In the genomic region with DNA sequence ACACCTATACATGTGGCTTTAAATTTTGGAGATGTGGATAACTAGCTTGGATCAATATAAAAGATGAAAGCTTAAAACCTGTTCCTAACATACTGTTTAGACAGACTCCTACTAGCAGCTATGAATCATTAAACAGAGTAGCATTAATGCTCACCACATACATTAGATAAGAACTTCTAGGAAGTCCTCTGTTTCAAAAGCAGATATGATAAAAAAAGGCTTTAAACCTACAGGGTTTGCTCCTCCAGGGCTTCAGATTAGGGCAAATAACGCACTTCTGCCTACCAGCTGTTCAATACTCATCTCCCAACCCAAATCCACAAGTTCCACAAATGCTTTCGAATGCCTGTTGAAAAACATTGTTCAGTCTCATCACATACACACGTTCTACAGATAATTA, we compare ENCODE assay signal across 8 cellular contexts. TPM values are rescaled to one million over a fixed set of nuclear protein-coding genes. Genes with fewer than 3 reads are reported as not detected.
DNase-seq lines count a peak whose midpoint lies in the region; ATAC-seq, FAIRE-seq and TF ChIP-seq lines count a peak whose summit lies in the region.

No MANE protein-coding gene starts in this region.

- H3K4me1 ChIP-seq in PC-9 (replicated peaks; ENCODE audit: insufficient read depth) (peaks cover 38% of the 10 kb centered on the region), endothelial cell of umbilical vein (ENCODE audit: control insufficient read depth, extremely low read depth, insufficient read depth, low read length) (peaks cover 12% of the 10 kb centered on the region)

- peaks cover 11% of the 10 kb centered on the region for H3K4me1 Mint-ChIP-seq in osteocyte (ENCODE audit: unreplicated experiment)

- H3K36me3 Mint-ChIP-seq in osteocyte (ENCODE audit: unreplicated experiment), result peaks cover 2% of the 10 kb centered on the region

- peak overlapping the region; percentile 77 for H3K4me3 ChIP-seq in PC-9
- peak overlapping the region in 2 of 3 experiments; percentile 52 to 66 for H3K4me3 ChIP-seq in endothelial cell of umbilical vein (replicated peaks in 1 of 3; ENCODE audit: insufficient read depth in 1 of 3, low read depth in 1 of 3, low read length in 3 of 3)

- peak overlapping the region; percentile 56 for H3K27ac Mint-ChIP-seq in osteocyte (ENCODE audit: unreplicated experiment)

- H2AFZ ChIP-seq in PC-9 (peak overlapping the region; percentile 90), endothelial cell of umbilical vein (ENCODE audit: low read depth, low read length) (no peak overlapping the region)

- H3K4me2 ChIP-seq in PC-9 (peak overlapping the region; percentile 87), endothelial cell of umbilical vein (ENCODE audit: insufficient read depth, low read length) (peak overlapping the region; percentile 90)

- dilution Hi-C loops in endothelial cell of umbilical vein (cut with MboI; ENCODE audit: extremely low pct_ligation_motif_present, low sequenced_read_pairs), result no loop called here

- H3K27ac ChIP-seq in PC-9 (peak overlapping the region; percentile 24; the same call in 1 of the 2 replicates), endothelial cell of umbilical vein (ENCODE audit: insufficient read depth, low read depth, low read length) (no peak overlapping the region)

- H3K9ac ChIP-seq in endothelial cell of umbilical vein (replicated peaks; ENCODE audit: extremely low read depth, insufficient read depth, low read length), result peak overlapping the region; percentile 92

- no peaks in the 10 kb centered on the region for H3K9me3 ChIP-seq in PC-9 (ENCODE audit: insufficient read depth, low read depth)
- no peaks in the 10 kb centered on the region for H3K9me3 ChIP-seq in endothelial cell of umbilical vein (replicated peaks; ENCODE audit: control insufficient read depth, insufficient read depth, low read length)

- TF ChIP-seq POLR2A in GM12892 (IDR thresholded peaks at IDR 0.05; ENCODE audit: low read depth, low read length), result no peak
- TF ChIP-seq POLR2A in endothelial cell of umbilical vein (IDR thresholded peaks at IDR 0.05; ENCODE audit: low read depth, low read length), result no peak

- no peaks in the 10 kb centered on the region for H3K9me1 ChIP-seq in endothelial cell of umbilical vein (replicated peaks; ENCODE audit: control insufficient read depth, extremely low read depth, insufficient read depth, low read length)

- POLR2A ChIA-PET in PC-9 (lab: Charles Lee; ENCODE audit: unreplicated experiment), result no interaction called here
- POLR2A ChIA-PET in endothelial cell of umbilical vein (lab: Charles Lee), result interaction anchor here (0.7 kb wide), 1 partner anchor 36 kb away, joined by 3 read pairs; no protein-coding TSS in a partner anchor

- H4K20me1 ChIP-seq in PC-9 (ENCODE audit: insufficient read depth) (peaks cover 37% of the 10 kb centered on the region; the same call in 1 of the 2 replicates), endothelial cell of umbilical vein (replicated peaks; ENCODE audit: control insufficient read depth, extremely low read depth, insufficient read depth, low read length) (peaks cover 4% of the 10 kb centered on the region)

- H3K4me3 Mint-ChIP-seq in osteocyte (ENCODE audit: unreplicated experiment), result peak overlapping the region; percentile 75

- peaks cover 8% of the 10 kb centered on the region; the same call in 1 of the 2 replicates for H3F3A ChIP-seq in PC-9 (ENCODE audit: insufficient read depth, low read depth)

- CTCF ChIA-PET in PC-9 (lab: Charles Lee), result no interaction called here
- CTCF ChIA-PET in endothelial cell of umbilical vein (lab: Charles Lee), result interaction anchor here (0.6 to 7.7 kb wide), 10 partner anchors 11 to 378 kb away, joined by 3 to 78 read pairs (median 4); no protein-coding TSS in a partner anchor

- H3K9me2 ChIP-seq in PC-9 (ENCODE audit: insufficient read depth), result no peaks in the 10 kb centered on the region

- H3K27me3 ChIP-seq in PC-9 (ENCODE audit: insufficient read depth, low read depth) (no peaks in the 10 kb centered on the region), endothelial cell of umbilical vein (ENCODE audit: control insufficient read depth in 2 of 2, insufficient read depth in 2 of 2, low read length in 2 of 2) (no peaks in the 10 kb centered on the region)

- intact Hi-C loops in PC-9 (cut with micrococcal nuclease; ENCODE audit: unreplicated experiment), result no loop called here
- intact Hi-C loops in endothelial cell of umbilical vein (cut with micrococcal nuclease), result loop anchor here (5.0 kb wide), 3 partner anchors 79 to 574 kb away; no protein-coding TSS in a partner anchor

- no peaks in the 10 kb centered on the region for H3K36me3 ChIP-seq in PC-9 (ENCODE audit: low read depth)
- no peaks in the 10 kb centered on the region for H3K36me3 ChIP-seq in endothelial cell of umbilical vein (ENCODE audit: control insufficient read depth in 2 of 2, extremely low read depth in 1 of 2, insufficient read depth in 2 of 2, low read length in 2 of 2)

- BruUV-seq in PC-9 (replicated peaks; lab: Mats Ljungman, UMichigan) (no TSS peak), endothelial cell of umbilical vein (replicated peaks; lab: Mats Ljungman, UMichigan) (no TSS peak)

- H3K79me2 ChIP-seq in PC-9 (ENCODE audit: low read depth), result peaks cover 61% of the 10 kb centered on the region
- peaks cover 60% of the 10 kb centered on the region for H3K79me2 ChIP-seq in endothelial cell of umbilical vein (ENCODE audit: control insufficient read depth, insufficient read depth, low read length)

- DNase-seq in GM12892 (ENCODE audit: insufficient read length) (no peak), PC-9 (peak in 1 of 2 experiments; percentile 59), endothelial cell of umbilical vein (ENCODE audit: low read depth, low spot score) (peak; percentile 54), osteocyte (ENCODE audit: extremely low spot score, unreplicated experiment) (no peak), activated gamma-delta T cell treated with Interleukin-2 at 50 U/mL for 16 hours (no peak)
- no peak for DNase-seq in activated CD8-positive, alpha-beta memory T cell treated with anti-CD3 and anti-CD28 coated beads, Interleukin-2, amount 50 U/mL, for 4 hours

- no peaks in the 10 kb centered on the region for H3K27me3 Mint-ChIP-seq in osteocyte (ENCODE audit: unreplicated experiment)

- no peaks in the 10 kb centered on the region for H3K9me3 Mint-ChIP-seq in osteocyte (ENCODE audit: unreplicated experiment)

- ATAC-seq in GM21786 (IDR thresholded peaks at IDR 0.05; ENCODE audit: unreplicated experiment) (no peak), GM21576 (IDR thresholded peaks at IDR 0.05; ENCODE audit: unreplicated experiment) (no peak)

- peak; percentile 70 for FAIRE-seq in GM12892 (lab: Jason Lieb, UNC)
- FAIRE-seq in endothelial cell of umbilical vein (lab: Jason Lieb, UNC), result peak; percentile 68

- TF ChIP-seq CTCF in PC-9 (conservative IDR thresholded peaks at IDR 0.05) (no peak), endothelial cell of umbilical vein (IDR thresholded peaks at IDR 0.05; ENCODE audit: extremely low read depth in 1 of 2, insufficient read depth in 1 of 2, low read depth in 1 of 2, low read length in 2 of 2) (no peak), osteocyte (IDR thresholded peaks at IDR 0.05) (no peak)

TF ChIP-seq in endothelial cell of umbilical vein, 7 proteins besides CTCF, POLR2A, EP300 and RAD21:
- TF ChIP-seq GATA2 (IDR thresholded peaks at IDR 0.05; ENCODE audit: insufficient read depth, insufficient read length, low read depth, low read length), result peak; percentile 54
- TF ChIP-seq FOS (IDR thresholded peaks at IDR 0.05; ENCODE audit: borderline replicate concordance, insufficient read depth, low read length), result no peak

RNA-seq across cellular contexts. Expression of a gene that starts 1.5 kb away (rescaled TPM):
- 32.1 TPM for polyA plus RNA-seq in GM12892 (2012; ENCODE audit: missing spikeins)
- total RNA-seq in PC-9 (2021) (32.0 and 39.6 TPM in 2 replicates), endothelial cell of umbilical vein (26.3 and 35.0 TPM in 2 replicates), osteocyte (32.2 and 38.0 TPM in 2 replicates)
- polyA plus RNA-seq in endothelial cell of umbilical vein, result 20.6 TPM in 2 replicates
- 22.4 and 25.0 TPM in 2 replicates for polyA plus RNA-seq in endothelial cell of umbilical vein (2011; cell fraction: cytosol; rRNA removed)
- polyA plus RNA-seq in endothelial cell of umbilical vein (2011; cell fraction: nucleus; rRNA removed), result 42.7 and 49.2 TPM in 2 replicates
- polyA plus RNA-seq in endothelial cell of umbilical vein (2012), result 19.1 and 26.8 TPM in 2 replicates
- 26.2 and 33.7 TPM in 2 replicates for polyA minus RNA-seq in endothelial cell of umbilical vein
- 12.3 TPM for polyA minus RNA-seq in endothelial cell of umbilical vein (2011; cell fraction: cytosol; rRNA and poly(A)+ RNA removed)
- 41.6 and 51.2 TPM in 2 replicates for polyA minus RNA-seq in endothelial cell of umbilical vein (2011; cell fraction: nucleus; rRNA and poly(A)+ RNA removed)

RNA-seq across cellular contexts. Expression of a gene that starts 42.0 kb away (rescaled TPM):
- polyA plus RNA-seq in GM12892 (2012; ENCODE audit: missing spikeins), result 129 TPM
- total RNA-seq in PC-9 (2021), result 33.7 and 35.4 TPM in 2 replicates
- 87.4 and 104 TPM in 2 replicates for total RNA-seq in endothelial cell of umbilical vein
- polyA plus RNA-seq in endothelial cell of umbilical vein, result 36.0 and 54.4 TPM in 2 replicates
- 78.8 and 101 TPM in 2 replicates for polyA plus RNA-seq in endothelial cell of umbilical vein (2011; cell fraction: cytosol; rRNA removed)
- polyA plus RNA-seq in endothelial cell of umbilical vein (2011; cell fraction: nucleus; rRNA removed), result 32.1 and 33.7 TPM in 2 replicates
- 78.2 and 144 TPM in 2 replicates for polyA plus RNA-seq in endothelial cell of umbilical vein (2012)
- 15.5 and 18.3 TPM in 2 replicates for polyA minus RNA-seq in endothelial cell of umbilical vein
- polyA minus RNA-seq in endothelial cell of umbilical vein (2011; cell fraction: cytosol; rRNA and poly(A)+ RNA removed), result 3.7 TPM
- polyA minus RNA-seq in endothelial cell of umbilical vein (2011; cell fraction: nucleus; rRNA and poly(A)+ RNA removed), result 6.3 and 9.8 TPM in 2 replicates
- total RNA-seq in osteocyte, result 16.9 and 23.0 TPM in 2 replicates
